Comparison of ENCODE assay signal across 20 cellular contexts in the genomic region with DNA sequence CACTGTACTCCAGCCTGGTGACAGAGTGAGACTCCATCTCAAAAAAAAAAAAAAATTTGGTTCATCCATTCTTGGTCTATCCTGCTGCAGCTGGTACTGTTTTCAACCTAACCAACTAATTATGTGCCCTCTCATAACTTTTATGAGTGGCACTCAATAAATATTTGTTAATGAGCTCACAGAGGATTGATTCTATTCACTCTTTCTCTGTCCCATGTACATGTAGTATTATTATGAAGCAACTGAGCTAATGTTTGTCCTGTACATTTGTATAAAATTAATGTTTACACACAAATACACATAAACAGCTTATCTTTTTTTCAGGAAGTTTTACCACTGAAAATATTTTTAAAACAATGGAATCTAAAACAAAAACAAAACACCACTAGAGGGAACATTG. TPM values are rescaled to one million over a fixed set of nuclear protein-coding genes. Genes with fewer than 3 reads are reported as not detected.
DNase-seq lines count a peak whose midpoint lies in the region; ATAC-seq and TF ChIP-seq lines count a peak whose summit lies in the region.
"Had no signal": no experiment of that assay in that cellular context is flagged by ENCODE, and none has a peak within 500 bp of the region (broad histone marks: within the 10 kb centered on the region; RNA-seq: fewer than 3 reads in every experiment).

No MANE protein-coding gene starts in this region.

- peaks cover 6% of the 10 kb centered on the region for H3K9me3 Mint-ChIP-seq in activated naive CD8-positive, alpha-beta T cell treated with anti-CD3 and anti-CD28 coated beads, Interleukin-2, amount 50 U/mL, for 24 hours
- peaks cover 4% of the 10 kb centered on the region; the same call in 1 of the 3 replicates for H3K9me3 Mint-ChIP-seq in GM23338

- peak; percentile 47 for DNase-seq in NCI-H69 (lab: John Stamatoyannopoulos, UW)
- no peak for DNase-seq in activated naive CD8-positive, alpha-beta T cell treated with anti-CD3 and anti-CD28 coated beads, Interleukin-2, amount 50 U/mL, for 24 hours
- DNase-seq in GM23338 (ENCODE audit: low spot score): no peak
- DNase-seq in EL: no peak
- DNase-seq: GF-D8, H9, head of caudate nucleus, MV-4-11, NCI-H2081 treated with DMSO at 0.1 percent for 48 hours, NCI-H526, Peyer's patch, tibial artery, WERI-Rb-1 had no signal

- peaks cover 0 to 7% (median 0%) of the 10 kb centered on the region in 11 experiments; a peak in 2 of 22 replicates for H3K36me3 ChIP-seq in BLaER1 treated with 17β-estradiol and CSF1 and Interleukin-3, amounts not matched to agents 10 nM and 100 nM
- no peaks in the 10 kb centered on the region for H3K36me3 ChIP-seq in GM23338 (ENCODE audit: insufficient read depth)
- H3K36me3 ChIP-seq: neural progenitor cell, Peyer's patch, right atrium auricular region, tibial artery, WERI-Rb-1 had no signal

- peaks cover 46% of the 10 kb centered on the region for H3K79me2 ChIP-seq in GM23338 (replicated peaks; ENCODE audit: insufficient read depth)

- H3K27me3 Mint-ChIP-seq in activated naive CD8-positive, alpha-beta T cell treated with anti-CD3 and anti-CD28 coated beads, Interleukin-2, amount 50 U/mL, for 24 hours: peaks cover 5% of the 10 kb centered on the region
- no peaks in the 10 kb centered on the region for H3K27me3 Mint-ChIP-seq in GM23338 (ENCODE audit: insufficient read depth, low read depth, poor library complexity)

- H4K20me1 ChIP-seq in BLaER1 treated with 17β-estradiol and CSF1 and Interleukin-3, amounts not matched to agents 10 nM and 100 nM: peaks cover 0 to 15% (median 0%) of the 10 kb centered on the region in 11 experiments; a peak in 3 of 22 replicates
- no peaks in the 10 kb centered on the region for H4K20me1 ChIP-seq in GM23338 (replicated peaks; ENCODE audit: insufficient read depth)

- H3K4me1 ChIP-seq in BLaER1 treated with 17β-estradiol and CSF1 and Interleukin-3, amounts not matched to agents 10 nM and 100 nM: peaks cover 52 to 94% (median 77%) of the 10 kb centered on the region in 10 experiments
- peaks cover 54% of the 10 kb centered on the region for H3K4me1 ChIP-seq in GM23338 (ENCODE audit: insufficient read depth)

- no peak overlapping the region for H3K9ac ChIP-seq in BLaER1 treated with 17β-estradiol and CSF1 and Interleukin-3, amounts not matched to agents 10 nM and 100 nM
- H3K9ac ChIP-seq: neural progenitor cell had no signal

- TF ChIP-seq CTCF in 22Rv1 (IDR thresholded peaks at IDR 0.05) (no peak), GM23338 (conservative IDR thresholded peaks at IDR 0.05; ENCODE audit: low read depth in 2 of 2) (no peak)

- H3K27me3 ChIP-seq in BLaER1 treated with 17β-estradiol and CSF1 and Interleukin-3, amounts not matched to agents 10 nM and 100 nM: no peaks in the 10 kb centered on the region
- no peaks in the 10 kb centered on the region for H3K27me3 ChIP-seq in GM23338 (ENCODE audit: insufficient read depth)
- H3K27me3 ChIP-seq: neural progenitor cell, Peyer's patch, right atrium auricular region had no signal

- no peak for ATAC-seq in activated naive CD8-positive, alpha-beta T cell treated with anti-CD3 and anti-CD28 coated beads, Interleukin-2, amount 50 U/mL, for 24 hours
- ATAC-seq in GM21786 (IDR thresholded peaks at IDR 0.05; ENCODE audit: unreplicated experiment): no peak
- ATAC-seq in GM23338: no peak
- ATAC-seq: esophagus mucosa, SK-N-SH treated with all-trans-retinoic acid at 6 μM for 48 hours had no signal

- H3K27ac ChIP-seq in 22Rv1: peak overlapping the region; percentile 87
- peak overlapping the region in 5 of 11 experiments; percentile 4 to 70 (median 53); a peak in 4 of 22 replicates for H3K27ac ChIP-seq in BLaER1 treated with 17β-estradiol and CSF1 and Interleukin-3, amounts not matched to agents 10 nM and 100 nM
- no peak overlapping the region for H3K27ac ChIP-seq in GM23338 (ENCODE audit: low read depth)
- H3K27ac ChIP-seq: neural progenitor cell, right atrium auricular region, tibial artery, WERI-Rb-1 had no signal

- no peak overlapping the region for H2AFZ ChIP-seq in GM23338
- H2AFZ ChIP-seq: neural progenitor cell had no signal

- H3K27ac Mint-ChIP-seq in activated naive CD8-positive, alpha-beta T cell treated with anti-CD3 and anti-CD28 coated beads, Interleukin-2, amount 50 U/mL, for 24 hours: peak overlapping the region; percentile 95
- H3K27ac Mint-ChIP-seq in GM23338: no peak overlapping the region
- H3K27ac Mint-ChIP-seq: H9, neural progenitor cell had no signal

- H3K9me3 ChIP-seq in BLaER1 treated with 17β-estradiol and CSF1 and Interleukin-3, amounts not matched to agents 10 nM and 100 nM (replicated peaks in 1 of 11): no peaks in the 10 kb centered on the region
- H3K9me3 ChIP-seq: Peyer's patch, right atrium auricular region, tibial artery had no signal

- no peaks in the 10 kb centered on the region; the same call in 1 of the 2 replicates for H3F3A ChIP-seq in GM23338 (replicated peaks; ENCODE audit: low read depth)

- peaks cover 90% of the 10 kb centered on the region for H3K4me1 Mint-ChIP-seq in activated naive CD8-positive, alpha-beta T cell treated with anti-CD3 and anti-CD28 coated beads, Interleukin-2, amount 50 U/mL, for 24 hours
- peaks cover 52% of the 10 kb centered on the region for H3K4me1 Mint-ChIP-seq in GM23338

- peaks cover 6% of the 10 kb centered on the region for H3K36me3 Mint-ChIP-seq in activated naive CD8-positive, alpha-beta T cell treated with anti-CD3 and anti-CD28 coated beads, Interleukin-2, amount 50 U/mL, for 24 hours (ENCODE audit: low read depth)
- H3K36me3 Mint-ChIP-seq in GM23338 (ENCODE audit: low read depth): peaks cover 5% of the 10 kb centered on the region

- no peak overlapping the region for H3K4me3 ChIP-seq in BLaER1 treated with 17β-estradiol and CSF1 and Interleukin-3, amounts not matched to agents 10 nM and 100 nM
- H3K4me3 ChIP-seq in GM23338: no peak overlapping the region
- H3K4me3 ChIP-seq: neural progenitor cell, right atrium auricular region, tibial artery had no signal

- peak overlapping the region in 6 of 11 experiments; percentile 72 to 91 (median 80); a peak in 11 of 22 replicates for H3K4me2 ChIP-seq in BLaER1 treated with 17β-estradiol and CSF1 and Interleukin-3, amounts not matched to agents 10 nM and 100 nM
- H3K4me2 ChIP-seq in GM23338: no peak overlapping the region
- H3K4me2 ChIP-seq: neural progenitor cell had no signal

- no peak overlapping the region for H3K4me3 Mint-ChIP-seq in activated naive CD8-positive, alpha-beta T cell treated with anti-CD3 and anti-CD28 coated beads, Interleukin-2, amount 50 U/mL, for 24 hours
- no peak overlapping the region for H3K4me3 Mint-ChIP-seq in GM23338
- H3K4me3 Mint-ChIP-seq: H9, neural progenitor cell had no signal

- 0 out of 2 replicates have a peak, but pooled peaks cover 6% of the 10 kb centered on the region for H3K9me2 ChIP-seq in GM23338 (ENCODE audit: insufficient read depth)

TF ChIP-seq in GM23338, 12 proteins besides CTCF, POLR2A, EP300 and RAD21 (continues in another document):
- no peak for TF ChIP-seq NANOG (IDR thresholded peaks at IDR 0.05; ENCODE audit: borderline replicate concordance)
- TF ChIP-seq ZNF331 (CRISPR knock-in tag; IDR thresholded peaks at IDR 0.05; ENCODE audit: low read depth): no peak
- no peak for TF ChIP-seq STAT1 (IDR thresholded peaks at IDR 0.05; ENCODE audit: unreplicated experiment)
- TF ChIP-seq, protein P1, sequence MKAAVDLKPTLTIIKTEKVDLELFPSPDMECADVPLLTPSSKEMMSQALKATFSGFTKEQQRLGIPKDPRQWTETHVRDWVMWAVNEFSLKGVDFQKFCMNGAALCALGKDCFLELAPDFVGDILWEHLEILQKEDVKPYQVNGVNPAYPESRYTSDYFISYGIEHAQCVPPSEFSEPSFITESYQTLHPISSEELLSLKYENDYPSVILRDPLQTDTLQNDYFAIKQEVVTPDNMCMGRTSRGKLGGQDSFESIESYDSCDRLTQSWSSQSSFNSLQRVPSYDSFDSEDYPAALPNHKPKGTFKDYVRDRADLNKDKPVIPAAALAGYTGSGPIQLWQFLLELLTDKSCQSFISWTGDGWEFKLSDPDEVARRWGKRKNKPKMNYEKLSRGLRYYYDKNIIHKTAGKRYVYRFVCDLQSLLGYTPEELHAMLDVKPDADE (IDR thresholded peaks at IDR 0.05): no peak
- no peak for TF ChIP-seq ZNF114 (CRISPR knock-in tag; IDR thresholded peaks at IDR 0.05)

RNA-seq across cellular contexts. Expression of a gene that starts 10.1 kb away (rescaled TPM):
- 22.5 TPM in 2 replicates for total RNA-seq in GM23338 (2014; rRNA removed; shearing (Covaris generic))
- 8.8 and 9.5 TPM in 2 replicates for polyA plus RNA-seq in GM23338 (2016; fragmentation: Nextera tagmentation; extraction: Ambion mirVana)
